In the genomic region with DNA sequence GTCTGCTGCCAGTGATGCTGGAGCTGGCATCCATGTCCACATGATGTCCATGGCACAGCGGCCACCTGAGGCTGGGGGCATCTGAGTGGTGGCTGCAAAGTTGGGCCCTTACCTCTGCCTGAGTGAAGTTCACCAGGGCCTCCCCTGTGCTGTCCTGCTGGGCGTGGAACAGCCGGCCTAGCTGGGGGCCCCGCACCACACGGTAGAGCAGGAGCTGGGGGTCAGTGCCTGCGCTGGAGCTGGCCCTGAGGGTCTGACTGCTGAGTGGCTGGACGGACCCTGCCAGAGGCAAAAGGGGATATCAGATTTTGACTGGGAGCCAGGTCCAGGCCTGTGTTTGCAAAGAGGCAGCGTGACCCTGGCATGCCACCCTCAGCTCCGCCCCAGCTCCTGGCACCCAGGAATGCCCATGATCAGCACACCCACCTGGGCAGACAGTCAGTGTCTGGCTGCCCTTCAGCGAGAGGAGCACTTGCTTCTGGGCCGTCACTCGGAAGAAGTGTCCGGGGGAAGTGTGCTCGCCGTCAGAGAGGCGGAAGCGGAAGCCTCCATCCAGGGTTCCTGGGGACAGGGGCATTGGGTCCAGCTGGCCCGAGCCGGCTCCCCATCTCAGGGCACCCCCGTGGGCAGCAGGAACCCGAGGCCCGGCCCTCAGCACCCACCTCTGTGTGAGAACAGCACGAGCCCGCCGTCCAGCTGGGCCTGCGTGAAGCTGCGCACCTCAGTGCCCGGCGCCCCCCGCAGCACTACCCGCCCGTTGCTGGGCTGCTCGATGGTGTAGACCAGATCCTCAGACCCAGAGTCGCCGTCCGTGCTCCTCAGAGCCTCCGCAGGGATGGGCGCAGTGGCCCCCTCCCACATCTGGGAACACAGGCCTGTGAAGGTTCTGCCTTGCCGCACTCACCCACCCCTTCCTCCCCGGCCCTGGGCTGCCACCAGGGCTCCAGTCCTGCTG, we compare ENCODE assay signal across 2 cellular contexts.
TF ChIP-seq lines count a peak whose summit lies in the region.

No MANE protein-coding gene starts in this region.

TF ChIP-seq in SK-N-SH, 30 proteins besides CTCF, POLR2A, EP300 and RAD21:
- TF ChIP-seq GABPA (IDR thresholded peaks at IDR 0.05; ENCODE audit: low read depth) (no peak), TCF12 (IDR thresholded peaks at IDR 0.05) (no peak), SMC3 (IDR thresholded peaks at IDR 0.05; ENCODE audit: low read depth, low read length) (no peak), POLR2AphosphoS5 (IDR thresholded peaks at IDR 0.05; ENCODE audit: low read depth, low read length) (no peak), CHD2 (IDR thresholded peaks at IDR 0.05; ENCODE audit: low read length, partially characterized antibody) (no peak), YY1 (IDR thresholded peaks at IDR 0.05; ENCODE audit: low read depth) (no peak), MXI1 (IDR thresholded peaks at IDR 0.05; ENCODE audit: low read depth, low read length) (no peak)
- TF ChIP-seq, protein P1, sequence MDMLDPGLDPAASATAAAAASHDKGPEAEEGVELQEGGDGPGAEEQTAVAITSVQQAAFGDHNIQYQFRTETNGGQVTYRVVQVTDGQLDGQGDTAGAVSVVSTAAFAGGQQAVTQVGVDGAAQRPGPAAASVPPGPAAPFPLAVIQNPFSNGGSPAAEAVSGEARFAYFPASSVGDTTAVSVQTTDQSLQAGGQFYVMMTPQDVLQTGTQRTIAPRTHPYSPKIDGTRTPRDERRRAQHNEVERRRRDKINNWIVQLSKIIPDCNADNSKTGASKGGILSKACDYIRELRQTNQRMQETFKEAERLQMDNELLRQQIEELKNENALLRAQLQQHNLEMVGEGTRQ (IDR thresholded peaks at IDR 0.05; ENCODE audit: borderline replicate concordance, low read depth, low read length), result no peak
- TF ChIP-seq, protein P2, sequence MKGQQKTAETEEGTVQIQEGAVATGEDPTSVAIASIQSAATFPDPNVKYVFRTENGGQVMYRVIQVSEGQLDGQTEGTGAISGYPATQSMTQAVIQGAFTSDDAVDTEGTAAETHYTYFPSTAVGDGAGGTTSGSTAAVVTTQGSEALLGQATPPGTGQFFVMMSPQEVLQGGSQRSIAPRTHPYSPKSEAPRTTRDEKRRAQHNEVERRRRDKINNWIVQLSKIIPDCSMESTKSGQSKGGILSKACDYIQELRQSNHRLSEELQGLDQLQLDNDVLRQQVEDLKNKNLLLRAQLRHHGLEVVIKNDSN (IDR thresholded peaks at IDR 0.05; ENCODE audit: borderline replicate concordance, low read depth), result no peak
- TF ChIP-seq, protein P3, sequence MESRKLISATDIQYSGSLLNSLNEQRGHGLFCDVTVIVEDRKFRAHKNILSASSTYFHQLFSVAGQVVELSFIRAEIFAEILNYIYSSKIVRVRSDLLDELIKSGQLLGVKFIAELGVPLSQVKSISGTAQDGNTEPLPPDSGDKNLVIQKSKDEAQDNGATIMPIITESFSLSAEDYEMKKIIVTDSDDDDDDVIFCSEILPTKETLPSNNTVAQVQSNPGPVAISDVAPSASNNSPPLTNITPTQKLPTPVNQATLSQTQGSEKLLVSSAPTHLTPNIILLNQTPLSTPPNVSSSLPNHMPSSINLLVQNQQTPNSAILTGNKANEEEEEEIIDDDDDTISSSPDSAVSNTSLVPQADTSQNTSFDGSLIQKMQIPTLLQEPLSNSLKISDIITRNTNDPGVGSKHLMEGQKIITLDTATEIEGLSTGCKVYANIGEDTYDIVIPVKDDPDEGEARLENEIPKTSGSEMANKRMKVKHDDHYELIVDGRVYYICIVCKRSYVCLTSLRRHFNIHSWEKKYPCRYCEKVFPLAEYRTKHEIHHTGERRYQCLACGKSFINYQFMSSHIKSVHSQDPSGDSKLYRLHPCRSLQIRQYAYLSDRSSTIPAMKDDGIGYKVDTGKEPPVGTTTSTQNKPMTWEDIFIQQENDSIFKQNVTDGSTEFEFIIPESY (IDR thresholded peaks at IDR 0.05; ENCODE audit: borderline replicate concordance, low read depth), result no peak
- TF ChIP-seq, protein P4, sequence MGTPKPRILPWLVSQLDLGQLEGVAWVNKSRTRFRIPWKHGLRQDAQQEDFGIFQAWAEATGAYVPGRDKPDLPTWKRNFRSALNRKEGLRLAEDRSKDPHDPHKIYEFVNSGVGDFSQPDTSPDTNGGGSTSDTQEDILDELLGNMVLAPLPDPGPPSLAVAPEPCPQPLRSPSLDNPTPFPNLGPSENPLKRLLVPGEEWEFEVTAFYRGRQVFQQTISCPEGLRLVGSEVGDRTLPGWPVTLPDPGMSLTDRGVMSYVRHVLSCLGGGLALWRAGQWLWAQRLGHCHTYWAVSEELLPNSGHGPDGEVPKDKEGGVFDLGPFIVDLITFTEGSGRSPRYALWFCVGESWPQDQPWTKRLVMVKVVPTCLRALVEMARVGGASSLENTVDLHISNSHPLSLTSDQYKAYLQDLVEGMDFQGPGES (IDR thresholded peaks at IDR 0.05; ENCODE audit: low read depth, low read length), result no peak

TF ChIP-seq in SK-N-SH treated with all-trans-retinoic acid at 6 μM for 48 hours, 23 proteins besides CTCF, POLR2A, EP300 and RAD21:
- TF ChIP-seq, protein P5, sequence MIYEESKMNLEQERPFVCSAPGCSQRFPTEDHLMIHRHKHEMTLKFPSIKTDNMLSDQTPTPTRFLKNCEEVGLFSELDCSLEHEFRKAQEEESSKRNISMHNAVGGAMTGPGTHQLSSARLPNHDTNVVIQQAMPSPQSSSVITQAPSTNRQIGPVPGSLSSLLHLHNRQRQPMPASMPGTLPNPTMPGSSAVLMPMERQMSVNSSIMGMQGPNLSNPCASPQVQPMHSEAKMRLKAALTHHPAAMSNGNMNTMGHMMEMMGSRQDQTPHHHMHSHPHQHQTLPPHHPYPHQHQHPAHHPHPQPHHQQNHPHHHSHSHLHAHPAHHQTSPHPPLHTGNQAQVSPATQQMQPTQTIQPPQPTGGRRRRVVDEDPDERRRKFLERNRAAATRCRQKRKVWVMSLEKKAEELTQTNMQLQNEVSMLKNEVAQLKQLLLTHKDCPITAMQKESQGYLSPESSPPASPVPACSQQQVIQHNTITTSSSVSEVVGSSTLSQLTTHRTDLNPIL (CRISPR knock-in tag; IDR thresholded peaks at IDR 0.05; ENCODE audit: low read depth), result no peak
- TF ChIP-seq, protein P6, sequence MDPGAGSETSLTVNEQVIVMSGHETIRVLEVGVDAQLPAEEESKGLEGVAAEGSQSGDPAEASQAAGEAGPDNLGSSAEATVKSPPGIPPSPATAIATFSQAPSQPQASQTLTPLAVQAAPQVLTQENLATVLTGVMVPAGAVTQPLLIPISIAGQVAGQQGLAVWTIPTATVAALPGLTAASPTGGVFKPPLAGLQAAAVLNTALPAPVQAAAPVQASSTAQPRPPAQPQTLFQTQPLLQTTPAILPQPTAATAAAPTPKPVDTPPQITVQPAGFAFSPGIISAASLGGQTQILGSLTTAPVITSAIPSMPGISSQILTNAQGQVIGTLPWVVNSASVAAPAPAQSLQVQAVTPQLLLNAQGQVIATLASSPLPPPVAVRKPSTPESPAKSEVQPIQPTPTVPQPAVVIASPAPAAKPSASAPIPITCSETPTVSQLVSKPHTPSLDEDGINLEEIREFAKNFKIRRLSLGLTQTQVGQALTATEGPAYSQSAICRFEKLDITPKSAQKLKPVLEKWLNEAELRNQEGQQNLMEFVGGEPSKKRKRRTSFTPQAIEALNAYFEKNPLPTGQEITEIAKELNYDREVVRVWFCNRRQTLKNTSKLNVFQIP (CRISPR knock-in tag; IDR thresholded peaks at IDR 0.05; ENCODE audit: borderline replicate concordance, low read depth), result no peak
- TF ChIP-seq GLIS3 (CRISPR knock-in tag; IDR thresholded peaks at IDR 0.05) (no peak), CSDC2 (CRISPR knock-in tag; IDR thresholded peaks at IDR 0.05) (no peak), TOX (CRISPR knock-in tag; IDR thresholded peaks at IDR 0.05; ENCODE audit: borderline replicate concordance) (no peak)
